ENCODE assay signal across 14 cellular contexts in genomic region chr20:44422083-44422482, GRCh38. TPM values are rescaled to one million over a fixed set of nuclear protein-coding genes. Genes with fewer than 3 reads are reported as not detected.
DNase-seq lines count a peak whose midpoint lies in the region; ATAC-seq and TF ChIP-seq lines count a peak whose summit lies in the region.
"Had no signal": no experiment of that assay in that cellular context is flagged by ENCODE, and none has a peak within 500 bp of the region (broad histone marks: within the 10 kb centered on the region; RNA-seq: fewer than 3 reads in every experiment).

No MANE protein-coding gene starts in this region.

- H3K4me1 ChIP-seq in SJSA1 (replicated peaks), result peaks cover 10% of the 10 kb centered on the region

- DNase-seq in HS-5 (ENCODE audit: low read depth) (peak; percentile 36), SJSA1 (ENCODE audit: low read depth in 1 of 2, low spot score in 2 of 2) (peak; percentile 56 to 85), fibroblast of mammary gland (ENCODE audit: low read depth) (peak; percentile 81), T-helper 9 cell (no peak), NCI-H2196 (lab: John Stamatoyannopoulos, UW; ENCODE audit: unreplicated experiment) (no peak), NCI-H2107 (lab: John Stamatoyannopoulos, UW) (no peak)
- DNase-seq: activated CD8-positive, alpha-beta memory T cell treated with anti-CD3 and anti-CD28 coated beads, Interleukin-2, amount 10 ng/mL, durations not matched to agents 7 days and 5 days; activated naive CD4-positive, alpha-beta T cell treated with Interleukin-2 at 50 U/mL for 16 hours; caudate nucleus; NCI-H1436; WERI-Rb-1 had no signal

- H3K9me3 ChIP-seq in SJSA1 (replicated peaks), result no peaks in the 10 kb centered on the region

- H3K36me3 ChIP-seq in SJSA1, result no peaks in the 10 kb centered on the region
- H3K36me3 ChIP-seq: WERI-Rb-1 had no signal

- no peak overlapping the region for H3K27ac ChIP-seq in SJSA1
- H3K27ac ChIP-seq: SK-N-MC, skin epidermis, WERI-Rb-1 had no signal

- no peaks in the 10 kb centered on the region for H3K27me3 ChIP-seq in SJSA1 (replicated peaks)

- no peak for TF ChIP-seq CTCF in fibroblast of mammary gland (conservative IDR thresholded peaks at IDR 0.05; ENCODE audit: control insufficient read depth, insufficient read depth, low read depth, low read length)

- no peak for ATAC-seq in GM19023 (IDR thresholded peaks at IDR 0.05; ENCODE audit: unreplicated experiment)
- ATAC-seq: activated CD8-positive, alpha-beta memory T cell treated with anti-CD3 and anti-CD28 coated beads, Interleukin-2, amount 10 ng/mL, durations not matched to agents 7 days and 5 days had no signal

- H3K4me3 ChIP-seq in SJSA1, result no peak overlapping the region
- no peak overlapping the region for H3K4me3 ChIP-seq in fibroblast of mammary gland (ENCODE audit: control insufficient read depth, low read depth, low read length)
- H3K4me3 ChIP-seq: SK-N-MC, skin epidermis had no signal

RNA-seq across cellular contexts. Expression of gene TTPAL, which starts 53.6 kb away (rescaled TPM):
- total RNA-seq in SJSA1 (2014; rRNA removed; shearing (Covaris generic)), result 8.8 and 9.1 TPM in 2 replicates

Comparison
In these comparisons a context has a peak if more than half of its experiments do, and no peak if none do; other contexts are left out.
1. DNase-seq: peak in HS-5 (single experiment), SJSA1 (2 of 2) and fibroblast of mammary gland (single experiment); none in T-helper 9 cell (single experiment), NCI-H2196 (single experiment) and NCI-H2107 (single experiment).